In genomic region chr20:11698124-11698523, GRCh38 we compare ENCODE assay signal across 26 cellular contexts.
"Had no signal": no experiment of that assay in that cellular context is flagged by ENCODE, and none has a peak within 500 bp of the region (broad histone marks: within the 10 kb centered on the region; RNA-seq: fewer than 3 reads in every experiment).

No MANE protein-coding gene starts in this region.

- H3K36me3 ChIP-seq: brain microvascular endothelial cell, esophagus squamous epithelium, gastroesophageal sphincter, heart left ventricle had no signal

- H3K4me1 ChIP-seq: esophagus squamous epithelium, gastroesophageal sphincter had no signal

- ATAC-seq: activated T-cell treated with anti-CD3 and anti-CD28 coated beads, Interleukin-2, amount 50 U/mL, for 4 hours; activated T-helper 17 cell treated with anti-CD3 and anti-CD28 coated beads, Interleukin-2, amount 50 U/mL, for 72 hours; effector memory CD8-positive, alpha-beta T cell; gastroesophageal sphincter; heart left ventricle; WTC11 had no signal

- H3K27me3 ChIP-seq: brain microvascular endothelial cell, esophagus squamous epithelium, gastroesophageal sphincter, heart left ventricle had no signal

- DNase-seq: activated CD4-positive, alpha-beta memory T cell treated with anti-CD3 and anti-CD28 coated beads, Interleukin-2, amount 10 ng/mL, durations not matched to agents 7 days and 5 days; activated CD4-positive, alpha-beta T cell treated with anti-CD3 and anti-CD28 coated beads for 1 hour; activated CD4-positive, alpha-beta T cell treated with anti-CD3 and anti-CD28 coated beads for 4 hours; activated CD4-positive, alpha-beta T cell treated with anti-CD3 and anti-CD28 coated beads, Interleukin-2, amount 10 ng/mL, durations not matched to agents 7 days and 5 days; activated CD4-positive, alpha-beta T cell treated with anti-CD3 and anti-CD28 coated beads, Interleukin-2, amount 50 U/mL, for 4 hours; activated effector memory CD4-positive, alpha-beta T cell treated with Interleukin-2 at 50 U/mL for 16 hours; activated gamma-delta T cell treated with Interleukin-2 at 50 U/mL for 16 hours; activated naive CD4-positive, alpha-beta T cell treated with anti-CD3 and anti-CD28 coated beads, Interleukin-2, amount 50 U/mL, for 16 hours; activated naive CD4-positive, alpha-beta T cell treated with Interleukin-2 at 50 U/mL for 16 hours; activated T-cell treated with anti-CD3 and anti-CD28 coated beads, Interleukin-2, amount 50 U/mL, for 4 hours; amniotic stem cell; anterior cingulate cortex; brain microvascular endothelial cell; dermis blood vessel endothelial cell; effector CD4-positive, alpha-beta T cell; effector memory CD8-positive, alpha-beta T cell; esophagus squamous epithelium; foreskin melanocyte; heart left ventricle; T-helper 2 cell had no signal

- H3K9me3 ChIP-seq: esophagus squamous epithelium had no signal

- H3K27ac ChIP-seq: brain microvascular endothelial cell, coronary artery, epithelial cell of prostate, esophagus squamous epithelium, gastroesophageal sphincter, heart left ventricle, VCaP had no signal

- H3K4me3 ChIP-seq: coronary artery, esophagus squamous epithelium, gastroesophageal sphincter, heart left ventricle had no signal
